In the genomic region with DNA sequence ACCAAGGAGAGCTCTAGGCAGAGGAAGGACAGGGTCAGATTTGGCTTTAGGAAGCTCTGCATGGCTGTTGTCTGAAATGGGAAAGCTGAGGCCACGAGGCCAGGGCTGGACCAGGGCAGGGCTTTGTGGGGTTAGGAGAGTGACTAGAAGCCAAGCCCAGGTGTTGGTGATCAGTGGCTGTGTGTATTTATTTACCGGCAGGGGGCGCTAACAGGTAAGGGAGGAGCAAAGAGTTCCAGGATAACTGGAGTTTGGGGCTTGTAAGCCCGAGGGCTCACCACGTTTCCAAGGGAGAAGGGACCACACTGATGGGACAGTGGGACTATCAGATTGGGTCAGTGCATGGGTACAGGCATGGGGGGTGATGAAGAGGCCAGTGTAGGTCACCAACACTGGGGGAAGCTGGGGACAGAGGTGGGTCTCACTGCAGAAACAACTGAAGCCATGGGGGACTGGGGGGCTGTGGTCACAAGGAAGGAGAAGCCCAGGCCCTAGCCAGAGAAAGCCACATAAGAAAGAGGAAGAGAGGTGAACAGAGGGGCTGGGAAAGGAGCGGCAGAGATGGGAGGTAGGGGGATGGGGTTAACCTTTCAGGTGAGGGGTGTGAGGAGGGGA, we compare ENCODE assay signal across 9 cellular contexts. TPM values are rescaled to one million over a fixed set of nuclear protein-coding genes. Genes with fewer than 3 reads are reported as not detected.
A peak's percentile ranks its signal among the peaks of the same experiment; 100 is the strongest.
DNase-seq lines count a peak whose midpoint lies in the region; ATAC-seq and TF ChIP-seq lines count a peak whose summit lies in the region.
"Had no signal": no experiment of that assay in that cellular context is flagged by ENCODE, and none has a peak within 500 bp of the region (broad histone marks: within the 10 kb centered on the region; RNA-seq: fewer than 3 reads in every experiment).

No MANE protein-coding gene starts in this region.

- no peaks in the 10 kb centered on the region for H3K27me3 ChIP-seq in kidney epithelial cell (ENCODE audit: control insufficient read depth, insufficient read depth, low read length)

- ATAC-seq in natural killer cell (no peak), HG02852 (IDR thresholded peaks at IDR 0.05; ENCODE audit: unreplicated experiment) (no peak)
- ATAC-seq in natural killer cell treated with Interleukin-12 subunit alpha and Interleukin-12 subunit beta and Interleukin-15 and Interleukin-18, amount 100 ng/mL, for 72 hours, result no peak

- no peak overlapping the region for H3K4me3 ChIP-seq in kidney epithelial cell (ENCODE audit: low read depth, low read length)

- DNase-seq in natural killer cell (peak; percentile 42), NCI-H1930 (lab: John Stamatoyannopoulos, UW) (peak; percentile 59 to 67), T-helper 2 cell (peak in 3 of 5 experiments; percentile 42 to 68 (median 42)), astrocyte of the hippocampus (ENCODE audit: low read depth, low spot score) (peak; percentile 81), kidney epithelial cell (ENCODE audit: low read depth) (no peak)
- DNase-seq in natural killer cell treated with Interleukin-12 subunit alpha and Interleukin-12 subunit beta and Interleukin-15 and Interleukin-18, amount 100 ng/mL, for 72 hours (ENCODE audit: low spot score), result no peak
- DNase-seq in stimulated activated CD4-positive, alpha-beta T cell treated with anti-CD3 and anti-CD28 coated beads, TNF-alpha, amount 100 ng/mL, for 48 hours (ENCODE audit: low read depth in 3 of 3), result peak in 2 of 3 donors; percentile 18 to 63

- H3K9me3 Mint-ChIP-seq in natural killer cell, result no peaks in the 10 kb centered on the region
- H3K9me3 Mint-ChIP-seq in natural killer cell treated with Interleukin-12 subunit alpha and Interleukin-12 subunit beta and Interleukin-15 and Interleukin-18, amount 100 ng/mL, for 72 hours, result no peaks in the 10 kb centered on the region

- intact Hi-C loops in natural killer cell (cut with micrococcal nuclease), result loop anchor here (2.0 to 5.0 kb wide), 4 partner anchors 38 to 337 kb away; partner anchors contain the start of genes ETV2 and PMIS2

- H3K27me3 Mint-ChIP-seq in natural killer cell (ENCODE audit: low read depth in 2 of 2), result peaks cover 0 to 7% of the 10 kb centered on the region in 2 donors
- peaks cover 0 to 6% of the 10 kb centered on the region in 2 donors for H3K27me3 Mint-ChIP-seq in natural killer cell treated with Interleukin-12 subunit alpha and Interleukin-12 subunit beta and Interleukin-15 and Interleukin-18, amount 100 ng/mL, for 72 hours

- peaks cover 3% of the 10 kb centered on the region for H3K36me3 ChIP-seq in kidney epithelial cell (ENCODE audit: control insufficient read depth, insufficient read depth, low read length)

- peak overlapping the region in 1 of 2 donors; percentile 68 for H3K27ac Mint-ChIP-seq in natural killer cell
- H3K27ac Mint-ChIP-seq in natural killer cell treated with Interleukin-12 subunit alpha and Interleukin-12 subunit beta and Interleukin-15 and Interleukin-18, amount 100 ng/mL, for 72 hours, result no peak overlapping the region

- no peak overlapping the region for H3K4me3 Mint-ChIP-seq in natural killer cell
- H3K4me3 Mint-ChIP-seq in natural killer cell treated with Interleukin-12 subunit alpha and Interleukin-12 subunit beta and Interleukin-15 and Interleukin-18, amount 100 ng/mL, for 72 hours, result no peak overlapping the region

- H3K4me1 Mint-ChIP-seq in natural killer cell, result peaks cover 34 to 42% of the 10 kb centered on the region in 2 donors
- peaks cover 27% of the 10 kb centered on the region in 2 donors for H3K4me1 Mint-ChIP-seq in natural killer cell treated with Interleukin-12 subunit alpha and Interleukin-12 subunit beta and Interleukin-15 and Interleukin-18, amount 100 ng/mL, for 72 hours (ENCODE audit: low read depth in 2 of 2)

- no peaks in the 10 kb centered on the region for H3K36me3 Mint-ChIP-seq in natural killer cell
- H3K36me3 Mint-ChIP-seq in natural killer cell treated with Interleukin-12 subunit alpha and Interleukin-12 subunit beta and Interleukin-15 and Interleukin-18, amount 100 ng/mL, for 72 hours, result no peaks in the 10 kb centered on the region

- TF ChIP-seq CTCF in natural killer cell (IDR thresholded peaks at IDR 0.05), result peak; percentile 70
- peak; percentile 66 for TF ChIP-seq CTCF in kidney epithelial cell (IDR thresholded peaks at IDR 0.05; ENCODE audit: insufficient read depth, low read length, poor library complexity, severe bottlenecking)

RNA-seq across cellular contexts. Expression of gene TMEM147, which starts 3.9 kb away (rescaled TPM):
- 10 to 100 TPM; 30.6 to 37.9 (median 31.2) TPM for total RNA-seq in natural killer cell
- 10 to 100 TPM; 25.3 to 34.4 TPM for total RNA-seq in natural killer cell treated with Interleukin-12 subunit alpha and Interleukin-12 subunit beta and Interleukin-15 and Interleukin-18, amount 100 ng/mL, for 72 hours
- total RNA-seq in kidney epithelial cell, result 160 and 166 TPM in 2 replicates

RNA-seq across cellular contexts. Expression of gene ATP4A, which starts 14.2 kb away (rescaled TPM):
- not detected for total RNA-seq in natural killer cell
- not detected for total RNA-seq in natural killer cell treated with Interleukin-12 subunit alpha and Interleukin-12 subunit beta and Interleukin-15 and Interleukin-18, amount 100 ng/mL, for 72 hours
- not detected in 2 replicates for total RNA-seq in kidney epithelial cell
- total RNA-seq: mononuclear cell had no signal

RNA-seq across cellular contexts. Expression of gene GAPDHS, which starts 16.0 kb away (rescaled TPM):
- not detected for total RNA-seq in natural killer cell
- not detected for total RNA-seq in natural killer cell treated with Interleukin-12 subunit alpha and Interleukin-12 subunit beta and Interleukin-15 and Interleukin-18, amount 100 ng/mL, for 72 hours
- not detected in 2 replicates for total RNA-seq in kidney epithelial cell
- total RNA-seq: mononuclear cell had no signal

RNA-seq across cellular contexts. Expression of gene SBSN, which starts 21.2 kb away (rescaled TPM):
- total RNA-seq in natural killer cell (not detected), kidney epithelial cell (not detected in 2 replicates)
- not detected for total RNA-seq in natural killer cell treated with Interleukin-12 subunit alpha and Interleukin-12 subunit beta and Interleukin-15 and Interleukin-18, amount 100 ng/mL, for 72 hours
- total RNA-seq: mononuclear cell had no signal

RNA-seq across cellular contexts. Expression of gene DMKN, which starts 35.8 kb away (rescaled TPM):
- total RNA-seq in natural killer cell, result 10 to 100 TPM; 10.7 to 15.3 (median 11.3) TPM
- total RNA-seq in natural killer cell treated with Interleukin-12 subunit alpha and Interleukin-12 subunit beta and Interleukin-15 and Interleukin-18, amount 100 ng/mL, for 72 hours, result 1 to 10 TPM in 1 of 2 donors, not detected in 1; 1.8 TPM
- 219 and 266 TPM in 2 replicates for total RNA-seq in kidney epithelial cell
- total RNA-seq: mononuclear cell had no signal

Comparison
In these comparisons a context has a peak if more than half of its experiments do, and no peak if none do; other contexts are left out.
1. DNase-seq: peak in natural killer cell (single experiment), NCI-H1930 (2 of 2), T-helper 2 cell (3 of 5), astrocyte of the hippocampus (single experiment) and stimulated activated CD4-positive, alpha-beta T cell treated with anti-CD3 and anti-CD28 coated beads, TNF-alpha, amount 100 ng/mL, for 48 hours (2 of 3); none in natural killer cell treated with Interleukin-12 subunit alpha and Interleukin-12 subunit beta and Interleukin-15 and Interleukin-18, amount 100 ng/mL, for 72 hours (single experiment) and kidney epithelial cell (single experiment).